Comparison of ENCODE assay signal across 8 cellular contexts in the genomic region with DNA sequence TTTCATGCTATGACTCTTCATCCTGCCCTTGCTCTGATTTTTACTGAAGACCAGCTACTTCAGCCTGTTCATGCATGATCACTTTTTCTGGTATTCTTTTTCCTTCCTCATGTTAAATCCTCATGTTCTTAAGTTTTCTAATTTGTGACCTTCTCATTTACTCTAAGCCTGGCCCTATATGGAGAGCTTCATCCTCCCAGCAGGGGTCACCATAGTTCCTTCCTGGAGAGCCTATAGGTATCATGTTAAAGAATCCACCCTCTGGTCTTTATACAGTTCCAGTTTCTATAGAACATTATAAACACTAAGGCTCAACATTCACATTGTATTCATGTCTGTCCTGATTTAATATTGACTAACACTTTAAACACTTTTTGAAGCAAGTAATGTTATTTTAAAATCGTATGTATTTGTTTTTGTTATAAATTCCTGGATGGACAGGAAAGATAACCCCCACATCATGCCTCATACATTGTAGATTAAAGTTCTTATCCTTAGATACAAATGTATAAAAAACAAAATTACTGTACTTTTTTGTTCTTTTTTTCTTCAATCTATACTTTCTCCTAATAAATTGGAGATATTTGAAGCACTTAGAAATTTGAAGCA. TPM values are rescaled to one million over a fixed set of nuclear protein-coding genes. Genes with fewer than 3 reads are reported as not detected.
DNase-seq lines count a peak whose midpoint lies in the region; ATAC-seq, FAIRE-seq and TF ChIP-seq lines count a peak whose summit lies in the region.

No MANE protein-coding gene starts in this region.

- H3K27ac ChIP-seq in HepG2 (ENCODE audit: extremely low read length, insufficient read depth, low read length), result no peak overlapping the region

- TF ChIP-seq RAD21 in HepG2 (CRISPR knock-in tag; IDR thresholded peaks at IDR 0.05), result peak; percentile 77

- no peak overlapping the region for H3K27ac Mint-ChIP-seq in central memory CD8-positive, alpha-beta T cell (ENCODE audit: low read depth)

- DNase-seq in A172 (ENCODE audit: low spot score) (peak; percentile 40), NCI-H1092 treated with DMSO at 0.1 percent for 48 hours (lab: John Stamatoyannopoulos, UW) (peak; percentile 65), T-helper 9 cell (peak; percentile 8), HepG2 (ENCODE audit: low spot score) (peak; percentile 61)
- peak in 1 of 2 donors; percentile 30 for DNase-seq in central memory CD8-positive, alpha-beta T cell (ENCODE audit: low spot score in 2 of 2)
- peak; percentile 11 for DNase-seq in stimulated activated CD8-positive, alpha-beta memory T cell treated with anti-CD3 and anti-CD28 coated beads, Interleukin-12 subunit alpha, Interleukin-12 subunit beta, amount 100 ng/mL, for 24 hours (ENCODE audit: extremely low read depth)

- TF ChIP-seq CTCF in GM12873 (IDR thresholded peaks at IDR 0.05; ENCODE audit: insufficient read depth, low read depth, low read length, missing control alignments) (peak; percentile 76), HepG2 (CRISPR knock-in tag; IDR thresholded peaks at IDR 0.05) (peak; percentile 79)

- CTCF ChIA-PET in HepG2 (lab: Yijun Ruan, JAX; ENCODE audit: low intra/inter-chr PET ratio, low total read pairs), result interaction anchor here (0.8 to 3.2 kb wide), 4 partner anchors 301 to 383 kb away, joined by 4 to 43 read pairs (median 24); no protein-coding TSS in a partner anchor

- H3K36me3 ChIP-seq in HepG2 (replicated peaks in 1 of 2; ENCODE audit: control insufficient read depth in 1 of 2, insufficient read depth in 2 of 2, low read length in 2 of 2), result no peaks in the 10 kb centered on the region

- in situ Hi-C loops in HepG2 (cut with HindIII; ENCODE audit: extremely low pct_ligation_motif_present, low pct_unique_long_range_greater_than_20kb), result loop anchor here (10.0 kb wide), 1 partner anchor 321 kb away; no protein-coding TSS in a partner anchor

- TF ChIP-seq EP300 in HepG2 (IDR thresholded peaks at IDR 0.05; ENCODE audit: low read depth in 2 of 2, low read length in 2 of 2) (no peak), HepG2 (CRISPR knock-in tag; IDR thresholded peaks at IDR 0.05; ENCODE audit: borderline replicate concordance) (no peak)

- H4K20me1 ChIP-seq in HepG2 (ENCODE audit: insufficient read depth, low read length), result no peaks in the 10 kb centered on the region

- H3K4me3 ChIP-seq in HepG2 (replicated peaks in 1 of 3; ENCODE audit: insufficient read depth in 1 of 3, low read depth in 2 of 3, low read length in 3 of 3), result no peak overlapping the region

- H3K4me1 Mint-ChIP-seq in central memory CD8-positive, alpha-beta T cell, result no peaks in the 10 kb centered on the region

- peak; percentile 99 for ATAC-seq in HG02623 (IDR thresholded peaks at IDR 0.05; ENCODE audit: unreplicated experiment)
- peak; percentile 86 for ATAC-seq in central memory CD8-positive, alpha-beta T cell (replicated peaks; ENCODE audit: extremely low read depth, poor library complexity, severe bottlenecking)
- peak; percentile 99 for ATAC-seq in HepG2

- no peaks in the 10 kb centered on the region for H3K27me3 Mint-ChIP-seq in central memory CD8-positive, alpha-beta T cell

- intact Hi-C loops in HepG2 (cut with micrococcal nuclease; ENCODE audit: unreplicated experiment), result loop anchor here (1.0 to 2.0 kb wide), 5 partner anchors 80 to 1059 kb away; a partner anchor contains a TSS

- H3K4me2 ChIP-seq in HepG2 (ENCODE audit: low read depth, low read length), result no peak overlapping the region

- peak; percentile 53 for FAIRE-seq in HepG2 (lab: Jason Lieb, UNC)

- H3K4me3 Mint-ChIP-seq in central memory CD8-positive, alpha-beta T cell, result no peak overlapping the region

- no peak overlapping the region for H3K9ac ChIP-seq in HepG2 (ENCODE audit: insufficient read depth, low read depth, low read length)

- no peak for TF ChIP-seq POLR2A in HepG2 (IDR thresholded peaks at IDR 0.05; ENCODE audit: insufficient read depth in 1 of 2, low read depth in 2 of 2, low read length in 2 of 2)

- no peaks in the 10 kb centered on the region for H3K36me3 Mint-ChIP-seq in central memory CD8-positive, alpha-beta T cell (ENCODE audit: insufficient read depth)

- no peak overlapping the region for H2AFZ ChIP-seq in HepG2 (ENCODE audit: low read length)

- POLR2A ChIA-PET in HepG2 (lab: Yijun Ruan, JAX), result interaction anchor here (0.7 kb wide), 1 partner anchor 95 kb away, joined by 3 read pairs; no protein-coding TSS in a partner anchor

- no peaks in the 10 kb centered on the region for H3K9me3 ChIP-seq in HepG2 (ENCODE audit: low read length)

- no peaks in the 10 kb centered on the region for H3K9me3 Mint-ChIP-seq in central memory CD8-positive, alpha-beta T cell

- no peaks in the 10 kb centered on the region for H3K27me3 ChIP-seq in HepG2 (ENCODE audit: control insufficient read depth in 1 of 2, insufficient read depth in 2 of 2, low read length in 2 of 2)

- BruUV-seq in HepG2 (replicated peaks; lab: Mats Ljungman, UMichigan), result no TSS peak

- no peaks in the 10 kb centered on the region for H3K79me2 ChIP-seq in HepG2 (ENCODE audit: insufficient read depth, low read length)

- no peaks in the 10 kb centered on the region for H3K4me1 ChIP-seq in HepG2 (ENCODE audit: insufficient read depth, low read length)

- WGBS in HepG2 (ENCODE audit: low lambda C conversion rate), result 4% methylated on average over 1 of the region's 1 CpG

TF ChIP-seq in HepG2, 621 proteins besides CTCF, POLR2A, EP300 and RAD21 (continues in another document):
- no peak for TF ChIP-seq ZNF12 (CRISPR knock-in tag; IDR thresholded peaks at IDR 0.05)
- TF ChIP-seq, protein P1, sequence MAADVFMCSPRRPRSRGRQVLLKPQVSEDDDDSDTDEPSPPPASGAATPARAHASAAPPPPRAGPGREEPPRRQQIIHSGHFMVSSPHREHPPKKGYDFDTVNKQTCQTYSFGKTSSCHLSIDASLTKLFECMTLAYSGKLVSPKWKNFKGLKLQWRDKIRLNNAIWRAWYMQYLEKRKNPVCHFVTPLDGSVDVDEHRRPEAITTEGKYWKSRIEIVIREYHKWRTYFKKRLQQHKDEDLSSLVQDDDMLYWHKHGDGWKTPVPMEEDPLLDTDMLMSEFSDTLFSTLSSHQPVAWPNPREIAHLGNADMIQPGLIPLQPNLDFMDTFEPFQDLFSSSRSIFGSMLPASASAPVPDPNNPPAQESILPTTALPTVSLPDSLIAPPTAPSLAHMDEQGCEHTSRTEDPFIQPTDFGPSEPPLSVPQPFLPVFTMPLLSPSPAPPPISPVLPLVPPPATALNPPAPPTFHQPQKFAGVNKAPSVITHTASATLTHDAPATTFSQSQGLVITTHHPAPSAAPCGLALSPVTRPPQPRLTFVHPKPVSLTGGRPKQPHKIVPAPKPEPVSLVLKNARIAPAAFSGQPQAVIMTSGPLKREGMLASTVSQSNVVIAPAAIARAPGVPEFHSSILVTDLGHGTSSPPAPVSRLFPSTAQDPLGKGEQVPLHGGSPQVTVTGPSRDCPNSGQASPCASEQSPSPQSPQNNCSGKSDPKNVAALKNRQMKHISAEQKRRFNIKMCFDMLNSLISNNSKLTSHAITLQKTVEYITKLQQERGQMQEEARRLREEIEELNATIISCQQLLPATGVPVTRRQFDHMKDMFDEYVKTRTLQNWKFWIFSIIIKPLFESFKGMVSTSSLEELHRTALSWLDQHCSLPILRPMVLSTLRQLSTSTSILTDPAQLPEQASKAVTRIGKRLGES (CRISPR knock-in tag; IDR thresholded peaks at IDR 0.05; ENCODE audit: borderline replicate concordance), result no peak
- TF ChIP-seq, protein P2, sequence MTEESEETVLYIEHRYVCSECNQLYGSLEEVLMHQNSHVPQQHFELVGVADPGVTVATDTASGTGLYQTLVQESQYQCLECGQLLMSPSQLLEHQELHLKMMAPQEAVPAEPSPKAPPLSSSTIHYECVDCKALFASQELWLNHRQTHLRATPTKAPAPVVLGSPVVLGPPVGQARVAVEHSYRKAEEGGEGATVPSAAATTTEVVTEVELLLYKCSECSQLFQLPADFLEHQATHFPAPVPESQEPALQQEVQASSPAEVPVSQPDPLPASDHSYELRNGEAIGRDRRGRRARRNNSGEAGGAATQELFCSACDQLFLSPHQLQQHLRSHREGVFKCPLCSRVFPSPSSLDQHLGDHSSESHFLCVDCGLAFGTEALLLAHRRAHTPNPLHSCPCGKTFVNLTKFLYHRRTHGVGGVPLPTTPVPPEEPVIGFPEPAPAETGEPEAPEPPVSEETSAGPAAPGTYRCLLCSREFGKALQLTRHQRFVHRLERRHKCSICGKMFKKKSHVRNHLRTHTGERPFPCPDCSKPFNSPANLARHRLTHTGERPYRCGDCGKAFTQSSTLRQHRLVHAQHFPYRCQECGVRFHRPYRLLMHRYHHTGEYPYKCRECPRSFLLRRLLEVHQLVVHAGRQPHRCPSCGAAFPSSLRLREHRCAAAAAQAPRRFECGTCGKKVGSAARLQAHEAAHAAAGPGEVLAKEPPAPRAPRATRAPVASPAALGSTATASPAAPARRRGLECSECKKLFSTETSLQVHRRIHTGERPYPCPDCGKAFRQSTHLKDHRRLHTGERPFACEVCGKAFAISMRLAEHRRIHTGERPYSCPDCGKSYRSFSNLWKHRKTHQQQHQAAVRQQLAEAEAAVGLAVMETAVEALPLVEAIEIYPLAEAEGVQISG (CRISPR knock-in tag; IDR thresholded peaks at IDR 0.05), result no peak

RNA-seq across cellular contexts. Expression of a gene that starts 53.8 kb away (rescaled TPM):
- total RNA-seq in A172 (2014; rRNA removed; shearing (Covaris generic)), result 17.0 and 19.1 TPM in 2 replicates
- total RNA-seq in HepG2 (2016; rRNA removed; fragmentation: Illumina TruSeq; extraction: Trizol), result 16.1 and 21.1 TPM in 2 replicates
- 5.8 and 7.3 TPM in 2 replicates for total RNA-seq in HepG2 (2016; cell fraction: cytosol; rRNA removed; fragmentation: Illumina TruSeq; extraction: Trizol; ENCODE audit: low read depth)
- total RNA-seq in HepG2 (2016; cell fraction: insoluble cytoplasmic fraction; rRNA removed; fragmentation: Illumina TruSeq; extraction: Trizol), result 15.5 and 21.2 TPM in 2 replicates
- 7.7 and 9.2 TPM in 2 replicates for total RNA-seq in HepG2 (2016; cell fraction: membrane; rRNA removed; fragmentation: Illumina TruSeq; extraction: Trizol)
- total RNA-seq in HepG2 (2016; cell fraction: nucleus; rRNA removed; fragmentation: Illumina TruSeq; extraction: Trizol), result 36.4 and 37.2 TPM in 2 replicates
- polyA plus RNA-seq in HepG2 (2011; rRNA removed), result 14.7 and 18.0 TPM in 2 replicates
- 7.3 and 11.8 TPM in 2 replicates for polyA plus RNA-seq in HepG2 (2011; cell fraction: cytosol; rRNA removed)
- 14.7 and 19.7 TPM in 2 replicates for polyA plus RNA-seq in HepG2 (2011; cell fraction: nucleus; rRNA removed)
- polyA plus RNA-seq in HepG2 (2012), result 17.3 and 19.5 TPM in 2 replicates
- polyA plus RNA-seq in HepG2 (2016; cell fraction: cytosol; fragmentation: Illumina TruSeq; extraction: Trizol; ENCODE audit: low read depth), result 0.61 and 0.79 TPM in 2 replicates
- 20.7 and 21.3 TPM in 2 replicates for polyA plus RNA-seq in HepG2 (2016; cell fraction: insoluble cytoplasmic fraction; fragmentation: Illumina TruSeq; extraction: Trizol; ENCODE audit: low read depth)
- 2.2 and 2.9 TPM in 2 replicates for polyA plus RNA-seq in HepG2 (2016; cell fraction: membrane; fragmentation: Illumina TruSeq; extraction: Trizol; ENCODE audit: low read depth)
- 31.2 and 36.5 TPM in 2 replicates for polyA plus RNA-seq in HepG2 (2016; cell fraction: nucleus; fragmentation: Illumina TruSeq; extraction: Trizol; ENCODE audit: insufficient read depth, low read depth)
- 28.1 and 29.5 TPM in 2 replicates for polyA minus RNA-seq in HepG2 (2011; rRNA and poly(A)+ RNA removed; ENCODE audit: low replicate concordance)
- 23.0 and 27.3 TPM in 2 replicates for polyA minus RNA-seq in HepG2 (2011; cell fraction: cytosol; rRNA and poly(A)+ RNA removed)
- polyA minus RNA-seq in HepG2 (2011; cell fraction: nucleus; rRNA and poly(A)+ RNA removed), result 64.8 and 79.4 TPM in 2 replicates
